ENCODE assay signal across 29 cellular contexts in genomic region chr2:178200331-178200730, GRCh38.
"Had no signal": no experiment of that assay in that cellular context is flagged by ENCODE, and none has a peak within 500 bp of the region (broad histone marks: within the 10 kb centered on the region; RNA-seq: fewer than 3 reads in every experiment).

No MANE protein-coding gene starts in this region.

- FAIRE-seq: urothelium cell line had no signal

- H3K27ac ChIP-seq: neutrophil, ovary, parathyroid adenoma, right lobe of liver, sigmoid colon, spleen, stomach, thoracic aorta, thyroid gland, tibial nerve, upper lobe of left lung, vagina had no signal

- ATAC-seq: naive thymus-derived CD8-positive, alpha-beta T cell; natural killer cell treated with Interleukin-12 subunit alpha and Interleukin-12 subunit beta and Interleukin-15 and Interleukin-18, amount 100 ng/mL, for 72 hours; psoas muscle; right cardiac atrium; right lobe of liver; stimulated activated effector memory CD8-positive, alpha-beta T cell treated with anti-CD3 and anti-CD28 coated beads, Interleukin-12 subunit alpha, Interleukin-12 subunit beta, amount 100 ng/mL, for 72 hours; stimulated activated naive B cell treated with anti-CD40 and anti-IgM and Interleukin-4, amounts not matched to agents 10 μg/mL and 1 μg/mL and 100 μg/mL, for 72 hours had no signal

- H3K4me3 ChIP-seq: ovary, right lobe of liver, sigmoid colon, smooth muscle cell, spleen, stomach, thoracic aorta, thyroid gland, tibial nerve, upper lobe of left lung, vagina had no signal

- H3K9me3 ChIP-seq: neutrophil, ovary, psoas muscle, right lobe of liver, sigmoid colon, spleen, stomach, thoracic aorta, thyroid gland, tibial nerve, upper lobe of left lung, vagina had no signal

- H3K36me3 ChIP-seq: neutrophil, ovary, right lobe of liver, sigmoid colon, spleen, stomach, thoracic aorta, thyroid gland, tibial nerve, upper lobe of left lung, vagina had no signal

- H3K27me3 ChIP-seq: ovary, right lobe of liver, sigmoid colon, thyroid gland, tibial nerve, upper lobe of left lung, vagina had no signal

- H3K9ac ChIP-seq: parathyroid adenoma had no signal

- DNase-seq: naive thymus-derived CD8-positive, alpha-beta T cell; nephron progenitor cell; occipital lobe; ovary; posterior cingulate gyrus; psoas muscle; right cardiac atrium; right lobe of liver; sigmoid colon; spleen; stimulated activated CD4-positive, alpha-beta T cell treated with anti-CD3 and anti-CD28 coated beads, Interleukin-12 subunit alpha, Interleukin-12 subunit beta, amount 100 ng/mL, for 4 hours; stimulated activated CD4-positive, alpha-beta T cell treated with anti-CD3 and anti-CD28 coated beads, Interleukin-1b, Interleukin-23, amount 100 ng/mL, for 48 hours; stimulated activated CD4-positive, alpha-beta T cell treated with anti-CD3 and anti-CD28 coated beads, Interleukin-2, amount 100 ng/mL, for 48 hours; stimulated activated CD4-positive, alpha-beta T cell treated with anti-CD3 and anti-CD28 coated beads, Interleukin-4, amount 100 ng/mL, for 24 hours; stimulated activated naive B cell treated with anti-CD40 and anti-IgM and Interleukin-4, amounts not matched to agents 10 μg/mL and 1 μg/mL and 100 μg/mL, for 72 hours; stimulated activated naive CD4-positive, alpha-beta T cell treated with Interleukin-2 at 50 U/mL for 16 hours; stomach; thyroid gland; trophoblast cell had no signal

- H3K4me2 ChIP-seq: smooth muscle cell had no signal

- H3K4me1 ChIP-seq: parathyroid adenoma had no signal

- H2AFZ ChIP-seq: parathyroid adenoma had no signal
